In genomic region chr10:88931548-88931947, GRCh38 we compare ENCODE assay signal across 19 cellular contexts. TPM values are rescaled to one million over a fixed set of nuclear protein-coding genes. Genes with fewer than 3 reads are reported as not detected.
A peak's percentile ranks its signal among the peaks of the same experiment; 100 is the strongest.
DNase-seq lines count a peak whose midpoint lies in the region; ATAC-seq lines count a peak whose summit lies in the region.
"Had no signal": no experiment of that assay in that cellular context is flagged by ENCODE, and none has a peak within 500 bp of the region (broad histone marks: within the 10 kb centered on the region; RNA-seq: fewer than 3 reads in every experiment).

No MANE protein-coding gene starts in this region.

- peak overlapping the region; percentile 3 for H3K27ac Mint-ChIP-seq in stimulated activated naive CD8-positive, alpha-beta T cell treated with anti-CD3 and anti-CD28 coated beads, Interleukin-15, Interleukin-2, amounts not matched to agents 100 ng/mL and 50 ng/mL, for 24 hours
- H3K27ac Mint-ChIP-seq in stimulated activated naive CD8-positive, alpha-beta T cell treated with anti-CD3 and anti-CD28 coated beads, Interleukin-15, amount 100 ng/mL, for 72 hours, result no peak overlapping the region
- peak overlapping the region; percentile 24 for H3K27ac Mint-ChIP-seq in dendritic cell treated with granulocyte-macrophage colony-stimulating factor and Interleukin-4, amounts not matched to agents 40 ng/mL and 50 ng/mL, for 4 days
- peak overlapping the region in 6 of 9 donors; percentile 1 to 60 (median 11) for H3K27ac Mint-ChIP-seq in naive thymus-derived CD4-positive, alpha-beta T cell
- H3K27ac Mint-ChIP-seq: activated naive CD4-positive, alpha-beta T cell treated with anti-CD3 and anti-CD28 coated beads, Interleukin-2, amount 10 ng/mL, durations not matched to agents 7 days and 5 days; CD14-positive monocyte had no signal

- no peaks in the 10 kb centered on the region for H3K9me3 ChIP-seq in naive thymus-derived CD4-positive, alpha-beta T cell (ENCODE audit: control insufficient read depth in 2 of 3, low read length in 3 of 3)
- H3K9me3 ChIP-seq: SJCRH30 had no signal

- H3K4me1 Mint-ChIP-seq in stimulated activated naive CD8-positive, alpha-beta T cell treated with anti-CD3 and anti-CD28 coated beads, Interleukin-15, Interleukin-2, amounts not matched to agents 100 ng/mL and 50 ng/mL, for 24 hours (ENCODE audit: low read depth), result peaks cover 16% of the 10 kb centered on the region
- H3K4me1 Mint-ChIP-seq in stimulated activated naive CD8-positive, alpha-beta T cell treated with anti-CD3 and anti-CD28 coated beads, Interleukin-15, amount 100 ng/mL, for 72 hours, result peaks cover 34% of the 10 kb centered on the region
- peaks cover 22% of the 10 kb centered on the region for H3K4me1 Mint-ChIP-seq in dendritic cell treated with granulocyte-macrophage colony-stimulating factor and Interleukin-4, amounts not matched to agents 40 ng/mL and 50 ng/mL, for 4 days (ENCODE audit: low read depth)
- H3K4me1 Mint-ChIP-seq in naive thymus-derived CD4-positive, alpha-beta T cell, result peaks cover 5 to 21% (median 18%) of the 10 kb centered on the region in 7 donors

- H3K4me1 ChIP-seq in naive thymus-derived CD4-positive, alpha-beta T cell (ENCODE audit: control insufficient read depth in 2 of 2, insufficient read depth in 2 of 2, low read length in 2 of 2), result peaks cover 5 to 10% of the 10 kb centered on the region in 2 donors
- H3K4me1 ChIP-seq: SJCRH30 had no signal

- H3K4me3 Mint-ChIP-seq in stimulated activated naive CD8-positive, alpha-beta T cell treated with anti-CD3 and anti-CD28 coated beads, Interleukin-15, Interleukin-2, amounts not matched to agents 100 ng/mL and 50 ng/mL, for 24 hours, result no peak overlapping the region
- H3K4me3 Mint-ChIP-seq in stimulated activated naive CD8-positive, alpha-beta T cell treated with anti-CD3 and anti-CD28 coated beads, Interleukin-15, amount 100 ng/mL, for 72 hours, result no peak overlapping the region
- no peak overlapping the region for H3K4me3 Mint-ChIP-seq in dendritic cell treated with granulocyte-macrophage colony-stimulating factor and Interleukin-4, amounts not matched to agents 40 ng/mL and 50 ng/mL, for 4 days
- H3K4me3 Mint-ChIP-seq in naive thymus-derived CD4-positive, alpha-beta T cell, result no peak overlapping the region
- H3K4me3 Mint-ChIP-seq: activated naive CD4-positive, alpha-beta T cell treated with anti-CD3 and anti-CD28 coated beads, Interleukin-2, amount 10 ng/mL, durations not matched to agents 7 days and 5 days; CD14-positive monocyte; type B pancreatic cell had no signal

- no peaks in the 10 kb centered on the region for H3K27me3 ChIP-seq in naive thymus-derived CD4-positive, alpha-beta T cell (ENCODE audit: control insufficient read depth in 2 of 2, insufficient read depth in 2 of 2, low read length in 2 of 2)
- H3K27me3 ChIP-seq: SJCRH30 had no signal

- POLR2A ChIA-PET in naive thymus-derived CD4-positive, alpha-beta T cell (lab: Charles Lee), result interaction anchor here (1.0 kb wide), 1 partner anchor 96 kb away, joined by 4 read pairs; no protein-coding TSS in a partner anchor

- DNase-seq in stimulated activated naive CD8-positive, alpha-beta T cell treated with anti-CD3 and anti-CD28 coated beads, Interleukin-15, amount 100 ng/mL, for 72 hours, result no peak
- no peak for DNase-seq in naive thymus-derived CD4-positive, alpha-beta T cell
- DNase-seq in iPS-NIHi7 (ENCODE audit: extremely low spot score) (no peak), globus pallidus (ENCODE audit: low spot score) (no peak), T-helper 1 cell (no peak)
- DNase-seq: ACHN; activated naive CD4-positive, alpha-beta T cell treated with anti-CD3 and anti-CD28 coated beads, Interleukin-2, amount 10 ng/mL, durations not matched to agents 7 days and 5 days; DMS153; effector CD4-positive, alpha-beta T cell; hypothalamus; midbrain; NCI-H2171; SJCRH30; T-helper 9 cell had no signal

- intact Hi-C loops in dendritic cell treated with granulocyte-macrophage colony-stimulating factor and Interleukin-4, amounts not matched to agents 40 ng/mL and 50 ng/mL, for 4 days (cut with micrococcal nuclease), result no loop called here
- intact Hi-C loops in naive thymus-derived CD4-positive, alpha-beta T cell (cut with micrococcal nuclease), result loop anchor here in 1 of 2 donors (5.0 kb wide), 1 partner anchor 631 kb away; no protein-coding TSS in a partner anchor

- no peaks in the 10 kb centered on the region for H3K9me3 Mint-ChIP-seq in stimulated activated naive CD8-positive, alpha-beta T cell treated with anti-CD3 and anti-CD28 coated beads, Interleukin-15, Interleukin-2, amounts not matched to agents 100 ng/mL and 50 ng/mL, for 24 hours
- no peaks in the 10 kb centered on the region for H3K9me3 Mint-ChIP-seq in stimulated activated naive CD8-positive, alpha-beta T cell treated with anti-CD3 and anti-CD28 coated beads, Interleukin-15, amount 100 ng/mL, for 72 hours
- H3K9me3 Mint-ChIP-seq in dendritic cell treated with granulocyte-macrophage colony-stimulating factor and Interleukin-4, amounts not matched to agents 40 ng/mL and 50 ng/mL, for 4 days, result no peaks in the 10 kb centered on the region
- no peaks in the 10 kb centered on the region for H3K9me3 Mint-ChIP-seq in naive thymus-derived CD4-positive, alpha-beta T cell
- H3K9me3 Mint-ChIP-seq: activated naive CD4-positive, alpha-beta T cell treated with anti-CD3 and anti-CD28 coated beads, Interleukin-2, amount 10 ng/mL, durations not matched to agents 7 days and 5 days; CD14-positive monocyte; type B pancreatic cell had no signal

- H3K4me3 ChIP-seq in naive thymus-derived CD4-positive, alpha-beta T cell (ENCODE audit: low read length), result no peak overlapping the region
- H3K4me3 ChIP-seq: SJCRH30 had no signal

- H3K27ac ChIP-seq in naive thymus-derived CD4-positive, alpha-beta T cell (ENCODE audit: low read depth, low read length), result no peak overlapping the region
- H3K27ac ChIP-seq: SJCRH30 had no signal

- CTCF ChIA-PET in naive thymus-derived CD4-positive, alpha-beta T cell (lab: Charles Lee), result interaction anchor here (0.6 to 8.9 kb wide), 10 partner anchors 12 to 905 kb away, joined by 3 to 250 read pairs (median 5); no protein-coding TSS in a partner anchor

- H3K36me3 Mint-ChIP-seq in stimulated activated naive CD8-positive, alpha-beta T cell treated with anti-CD3 and anti-CD28 coated beads, Interleukin-15, Interleukin-2, amounts not matched to agents 100 ng/mL and 50 ng/mL, for 24 hours (ENCODE audit: low read depth), result peaks cover 8% of the 10 kb centered on the region
- H3K36me3 Mint-ChIP-seq in dendritic cell treated with granulocyte-macrophage colony-stimulating factor and Interleukin-4, amounts not matched to agents 40 ng/mL and 50 ng/mL, for 4 days (ENCODE audit: low read depth), result peaks cover 34% of the 10 kb centered on the region
- peaks cover under 1 to 21% (median 12%) of the 10 kb centered on the region in 5 donors for H3K36me3 Mint-ChIP-seq in naive thymus-derived CD4-positive, alpha-beta T cell
- H3K36me3 Mint-ChIP-seq: CD14-positive monocyte, type B pancreatic cell had no signal

- no peaks in the 10 kb centered on the region for H3K27me3 Mint-ChIP-seq in stimulated activated naive CD8-positive, alpha-beta T cell treated with anti-CD3 and anti-CD28 coated beads, Interleukin-15, Interleukin-2, amounts not matched to agents 100 ng/mL and 50 ng/mL, for 24 hours
- H3K27me3 Mint-ChIP-seq in stimulated activated naive CD8-positive, alpha-beta T cell treated with anti-CD3 and anti-CD28 coated beads, Interleukin-15, amount 100 ng/mL, for 72 hours, result no peaks in the 10 kb centered on the region
- peaks cover 2% of the 10 kb centered on the region for H3K27me3 Mint-ChIP-seq in dendritic cell treated with granulocyte-macrophage colony-stimulating factor and Interleukin-4, amounts not matched to agents 40 ng/mL and 50 ng/mL, for 4 days
- no peaks in the 10 kb centered on the region for H3K27me3 Mint-ChIP-seq in naive thymus-derived CD4-positive, alpha-beta T cell
- H3K27me3 Mint-ChIP-seq: activated naive CD4-positive, alpha-beta T cell treated with anti-CD3 and anti-CD28 coated beads, Interleukin-2, amount 10 ng/mL, durations not matched to agents 7 days and 5 days had no signal

- peaks cover 0 to 4% (median 0%) of the 10 kb centered on the region in 3 experiments for H3K36me3 ChIP-seq in naive thymus-derived CD4-positive, alpha-beta T cell (ENCODE audit: control insufficient read depth in 2 of 3, insufficient read depth in 3 of 3, low read length in 3 of 3)
- H3K36me3 ChIP-seq: SJCRH30 had no signal

- no peak for ATAC-seq in stimulated activated naive CD8-positive, alpha-beta T cell treated with anti-CD3 and anti-CD28 coated beads, Interleukin-15, amount 100 ng/mL, for 72 hours
- no peak for ATAC-seq in naive thymus-derived CD4-positive, alpha-beta T cell
- no peak for ATAC-seq in HG02885 (IDR thresholded peaks at IDR 0.05; ENCODE audit: poor library complexity, unreplicated experiment)

RNA-seq across cellular contexts. Expression of gene ACTA2, which starts 21.0 kb away (rescaled TPM):
- 10 to 100 TPM in 1 of 5 experiments, 1 to 10 TPM in 3, under 1 TPM in 1; 0.56 to 12.0 (median 1.3) TPM for total RNA-seq in naive thymus-derived CD4-positive, alpha-beta T cell
- 1 to 10 TPM in 1 of 2 donors, under 1 TPM in 1; 0.92 to 2.2 TPM for polyA plus RNA-seq in naive thymus-derived CD4-positive, alpha-beta T cell

RNA-seq across cellular contexts. Expression of gene STAMBPL1, which starts 51.5 kb away (rescaled TPM):
- total RNA-seq in naive thymus-derived CD4-positive, alpha-beta T cell, result 10 to 100 TPM; 29.5 to 57.7 (median 38.9) TPM
- polyA plus RNA-seq in naive thymus-derived CD4-positive, alpha-beta T cell, result 10 to 100 TPM; 12.5 to 13.0 TPM

RNA-seq across cellular contexts. Expression of gene FAS, which starts 59.0 kb away (rescaled TPM):
- total RNA-seq in naive thymus-derived CD4-positive, alpha-beta T cell, result 10 to 100 TPM in 2 of 5 experiments, 1 to 10 TPM in 3; 5.6 to 67.4 (median 8.3) TPM
- polyA plus RNA-seq in naive thymus-derived CD4-positive, alpha-beta T cell, result 1 to 10 TPM; 2.1 to 3.0 TPM

Comparison
In these comparisons a context has a peak if more than half of its experiments do, and no peak if none do; other contexts are left out.
1. H3K27ac Mint-ChIP-seq: peak in stimulated activated naive CD8-positive, alpha-beta T cell treated with anti-CD3 and anti-CD28 coated beads, Interleukin-15, Interleukin-2, amounts not matched to agents 100 ng/mL and 50 ng/mL, for 24 hours (single experiment), dendritic cell treated with granulocyte-macrophage colony-stimulating factor and Interleukin-4, amounts not matched to agents 40 ng/mL and 50 ng/mL, for 4 days (single experiment) and naive thymus-derived CD4-positive, alpha-beta T cell (6 of 9); none in stimulated activated naive CD8-positive, alpha-beta T cell treated with anti-CD3 and anti-CD28 coated beads, Interleukin-15, amount 100 ng/mL, for 72 hours (0 of 2).